In genomic region chr11:72111300-72111699, GRCh38 we compare ENCODE assay signal across 9 cellular contexts. TPM values are rescaled to one million over a fixed set of nuclear protein-coding genes. Genes with fewer than 3 reads are reported as not detected.
DNase-seq lines count a peak whose midpoint lies in the region; ATAC-seq and TF ChIP-seq lines count a peak whose summit lies in the region.
"Had no signal": no experiment of that assay in that cellular context is flagged by ENCODE, and none has a peak within 500 bp of the region (broad histone marks: within the 10 kb centered on the region; RNA-seq: fewer than 3 reads in every experiment).

No MANE protein-coding gene starts in this region.

- no peaks in the 10 kb centered on the region for H3K27me3 Mint-ChIP-seq in activated CD4-positive, alpha-beta T cell treated with anti-CD3 and anti-CD28 coated beads for 36 hours

- peak overlapping the region; percentile 82 to 91 for H3K9ac ChIP-seq in liver (ENCODE audit: low read depth in 1 of 2, low read length in 2 of 2)

- DNase-seq in activated CD4-positive, alpha-beta T cell treated with anti-CD3 and anti-CD28 coated beads for 36 hours, result no peak
- DNase-seq in activated CD4-positive, alpha-beta T cell treated with anti-CD3 and anti-CD28 coated beads, Interleukin-2, amount 50 U/mL, for 4 hours, result no peak
- DNase-seq in adrenal gland (peak in 1 of 7 donors; percentile 48), thoracic aorta (ENCODE audit: low spot score) (no peak), medulla oblongata (ENCODE audit: extremely low spot score) (no peak)

- H3K9me3 ChIP-seq in adrenal gland (replicated peaks in 1 of 3) (no peaks in the 10 kb centered on the region), liver (ENCODE audit: control insufficient read depth in 4 of 4, low read length in 3 of 4) (no peaks in the 10 kb centered on the region), thoracic aorta (no peaks in the 10 kb centered on the region)

- peak overlapping the region in 1 of 4 donors; percentile 65 for H3K4me3 ChIP-seq in adrenal gland
- H3K4me3 ChIP-seq in liver (ENCODE audit: low read depth in 1 of 3, low read length in 3 of 3), result peak overlapping the region in 1 of 3 donors; percentile 41
- H3K4me3 ChIP-seq in thoracic aorta, result peak overlapping the region; percentile 89

- no peak for TF ChIP-seq POLR2A in adrenal gland (IDR thresholded peaks at IDR 0.05)

- intact Hi-C loops in activated CD4-positive, alpha-beta T cell treated with anti-CD3 and anti-CD28 coated beads for 36 hours (cut with DNase I, micrococcal nuclease), result loop anchor here in 1 of 2 experiments (10.0 kb wide), 2 partner anchors 1034 to 1906 kb away; partner anchors contain the start of genes FADD and FCHSD2
- intact Hi-C loops in adrenal gland (cut with DNase I), result no loop called here

- H3K4me3 Mint-ChIP-seq in activated CD4-positive, alpha-beta T cell treated with anti-CD3 and anti-CD28 coated beads for 36 hours, result peak overlapping the region; percentile 92

- H3K4me1 ChIP-seq in adrenal gland (replicated peaks in 1 of 2), result peaks cover 11 to 15% of the 10 kb centered on the region in 2 donors
- H3K4me1 ChIP-seq in liver (ENCODE audit: control insufficient read depth in 4 of 4, insufficient read depth in 4 of 4, low read length in 3 of 4), result peaks cover 0 to 12% (median 8%) of the 10 kb centered on the region in 4 donors
- H3K4me1 ChIP-seq in thoracic aorta (ENCODE audit: control insufficient read depth in 1 of 2, low read depth in 2 of 2), result peaks cover 3 to 16% of the 10 kb centered on the region in 2 donors

- H3K27me3 ChIP-seq in adrenal gland (no peaks in the 10 kb centered on the region), liver (ENCODE audit: control insufficient read depth in 4 of 4, insufficient read depth in 4 of 4, low read length in 3 of 4) (no peaks in the 10 kb centered on the region), thoracic aorta (replicated peaks; ENCODE audit: insufficient read depth) (no peaks in the 10 kb centered on the region)

- TF ChIP-seq CTCF in adrenal gland (IDR thresholded peaks at IDR 0.05) (no peak), liver (IDR thresholded peaks at IDR 0.05; ENCODE audit: low read depth, low read length, missing input control) (no peak), thoracic aorta (IDR thresholded peaks at IDR 0.05) (no peak)

- H3K36me3 Mint-ChIP-seq in activated CD4-positive, alpha-beta T cell treated with anti-CD3 and anti-CD28 coated beads for 36 hours (ENCODE audit: low read depth), result peaks cover 4% of the 10 kb centered on the region

- H3K27ac ChIP-seq in adrenal gland (peak overlapping the region; percentile 82 to 97 (median 95)), liver (ENCODE audit: low read depth in 1 of 2, low read length in 2 of 2) (peak overlapping the region; percentile 98), thoracic aorta (peak overlapping the region; percentile 87 to 92)

- CTCF ChIA-PET in activated CD4-positive, alpha-beta T cell treated with anti-CD3 and anti-CD28 coated beads for 36 hours (lab: Charles Lee), result interaction anchor here (0.8 to 3.0 kb wide), 3 partner anchors 87 to 312 kb away, joined by 3 to 10 read pairs (median 3); partner anchors contain the start of gene XNDC1N

- no peak for TF ChIP-seq RAD21 in liver (IDR thresholded peaks at IDR 0.05)

- ATAC-seq in activated CD4-positive, alpha-beta T cell treated with anti-CD3 and anti-CD28 coated beads for 36 hours, result no peak
- no peak for ATAC-seq in thoracic aorta (ENCODE audit: insufficient number of reproducible peaks, low FRiP score, low read depth)
- ATAC-seq in HG02973 (IDR thresholded peaks at IDR 0.05; ENCODE audit: unreplicated experiment), result no peak
- no peak for ATAC-seq in HG03432 (IDR thresholded peaks at IDR 0.05; ENCODE audit: unreplicated experiment)

- POLR2A ChIA-PET in activated CD4-positive, alpha-beta T cell treated with anti-CD3 and anti-CD28 coated beads for 36 hours (lab: Charles Lee), result interaction anchor here (1.2 kb wide), 1 partner anchor 71 kb away, joined by 3 read pairs; no protein-coding TSS in a partner anchor

- H3K4me1 Mint-ChIP-seq in activated CD4-positive, alpha-beta T cell treated with anti-CD3 and anti-CD28 coated beads for 36 hours, result peaks cover 16% of the 10 kb centered on the region

- H3K27ac Mint-ChIP-seq in activated CD4-positive, alpha-beta T cell treated with anti-CD3 and anti-CD28 coated beads for 36 hours, result peak overlapping the region; percentile 98

- no peaks in the 10 kb centered on the region for H3K36me3 ChIP-seq in adrenal gland (replicated peaks in 1 of 2)
- H3K36me3 ChIP-seq in liver (ENCODE audit: control insufficient read depth in 4 of 4, insufficient read depth in 3 of 4, low read depth in 1 of 4, low read length in 3 of 4), result no peaks in the 10 kb centered on the region
- no peaks in the 10 kb centered on the region for H3K36me3 ChIP-seq in thoracic aorta

- no peaks in the 10 kb centered on the region for H3K9me3 Mint-ChIP-seq in activated CD4-positive, alpha-beta T cell treated with anti-CD3 and anti-CD28 coated beads for 36 hours (ENCODE audit: low read depth)

TF ChIP-seq in liver, 16 proteins besides CTCF, POLR2A, EP300 and RAD21 (continues in another document):
- TF ChIP-seq RXRA (IDR thresholded peaks at IDR 0.05) (no peak), ATF3 (IDR thresholded peaks at IDR 0.05) (no peak), GABPA (IDR thresholded peaks at IDR 0.05 in 1 of 2, conservative IDR thresholded peaks at IDR 0.05 in 1 of 2) (no peak), FOXA1 (IDR thresholded peaks at IDR 0.05) (no peak), HNF4A (conservative IDR thresholded peaks at IDR 0.05) (no peak), HNF4G (IDR thresholded peaks at IDR 0.05) (no peak), ZBTB33 (IDR thresholded peaks at IDR 0.05) (no peak), TAF1 (conservative IDR thresholded peaks at IDR 0.05) (no peak), YY1 (IDR thresholded peaks at IDR 0.05) (no peak), NR2F2 (IDR thresholded peaks at IDR 0.05) (no peak)

RNA-seq across cellular contexts. Expression of gene ANAPC15, which starts 1.2 kb away (rescaled TPM):
- total RNA-seq in activated CD4-positive, alpha-beta T cell treated with anti-CD3 and anti-CD28 coated beads for 36 hours, result 10 to 100 TPM; 60.3 to 76.1 TPM
- total RNA-seq in adrenal gland, result 10 to 100 TPM; 15.3 to 36.6 (median 33.9) TPM
- 10 to 100 TPM; 62.7 to 80.0 (median 77.1) TPM for polyA plus RNA-seq in adrenal gland
- total RNA-seq in liver, result 10 to 100 TPM in 1 of 2 donors, 1 to 10 TPM in 1; 8.4 to 10.4 TPM
- polyA plus RNA-seq in liver, result 10 to 100 TPM; 19.6 to 22.4 TPM
- total RNA-seq in thoracic aorta, result 10 to 100 TPM in 1 of 2 donors, 1 to 10 TPM in 1; 9.8 to 24.2 TPM

RNA-seq across cellular contexts. Expression of gene TOMT, which starts 5.6 kb away (rescaled TPM):
- total RNA-seq in activated CD4-positive, alpha-beta T cell treated with anti-CD3 and anti-CD28 coated beads for 36 hours, result not detected
- total RNA-seq in adrenal gland (not detected), liver (under 1 TPM in 1 of 2 donors, not detected in 1; 0.33 TPM), thoracic aorta (not detected)
- polyA plus RNA-seq in adrenal gland (not detected), liver (not detected)
- total RNA-seq: activated CD8-positive, alpha-beta memory T cell treated with anti-CD3 and anti-CD28 coated beads for 36 hours had no signal

RNA-seq across cellular contexts. Expression of gene LAMTOR1, which starts 8.2 kb away (rescaled TPM):
- total RNA-seq in activated CD4-positive, alpha-beta T cell treated with anti-CD3 and anti-CD28 coated beads for 36 hours, result 10 to 100 TPM; 50.7 to 52.2 TPM
- total RNA-seq in adrenal gland (100 to 1,000 TPM; 107 to 297 (median 165) TPM), liver (10 to 100 TPM; 30.5 to 47.2 TPM), thoracic aorta (10 to 100 TPM; 68.1 to 94.4 TPM)
- polyA plus RNA-seq in adrenal gland (100 to 1,000 TPM in 1 of 3 donors, 10 to 100 TPM in 2; 86.1 to 140 (median 89.1) TPM), liver (10 to 100 TPM; 70.1 to 74.0 TPM)

RNA-seq across cellular contexts. Expression of gene FOLR3, which starts 24.2 kb away (rescaled TPM):
- total RNA-seq in activated CD4-positive, alpha-beta T cell treated with anti-CD3 and anti-CD28 coated beads for 36 hours, result not detected
- under 1 TPM in 2 of 8 donors, not detected in 6; 0.88 to 0.96 TPM for total RNA-seq in adrenal gland
- polyA plus RNA-seq in adrenal gland, result under 1 TPM in 2 of 3 donors, not detected in 1; 0.13 to 0.95 TPM
- 1 to 10 TPM in 1 of 2 donors, not detected in 1; 2.1 TPM for total RNA-seq in liver
- polyA plus RNA-seq in liver, result under 1 TPM; 0.31 to 0.86 TPM
- not detected for total RNA-seq in thoracic aorta
- total RNA-seq: activated CD8-positive, alpha-beta memory T cell treated with anti-CD3 and anti-CD28 coated beads for 36 hours had no signal

RNA-seq across cellular contexts. Expression of gene LRRC51, which starts 30.6 kb away (rescaled TPM):
- total RNA-seq in activated CD4-positive, alpha-beta T cell treated with anti-CD3 and anti-CD28 coated beads for 36 hours, result 10 to 100 TPM in 1 of 2 experiments, 1 to 10 TPM in 1; 7.7 to 11.6 TPM
- total RNA-seq in adrenal gland (10 to 100 TPM in 5 of 8 donors, 1 to 10 TPM in 3; 2.4 to 15.4 (median 11.2) TPM), liver (1 to 10 TPM; 1.9 to 3.4 TPM), thoracic aorta (10 to 100 TPM in 1 of 2 donors, 1 to 10 TPM in 1; 6.1 to 24.0 TPM)
- polyA plus RNA-seq in adrenal gland (10 to 100 TPM in 2 of 3 donors, 1 to 10 TPM in 1; 5.3 to 15.7 (median 10.4) TPM), liver (1 to 10 TPM; 2.9 to 3.7 TPM)
